In the genomic region with DNA sequence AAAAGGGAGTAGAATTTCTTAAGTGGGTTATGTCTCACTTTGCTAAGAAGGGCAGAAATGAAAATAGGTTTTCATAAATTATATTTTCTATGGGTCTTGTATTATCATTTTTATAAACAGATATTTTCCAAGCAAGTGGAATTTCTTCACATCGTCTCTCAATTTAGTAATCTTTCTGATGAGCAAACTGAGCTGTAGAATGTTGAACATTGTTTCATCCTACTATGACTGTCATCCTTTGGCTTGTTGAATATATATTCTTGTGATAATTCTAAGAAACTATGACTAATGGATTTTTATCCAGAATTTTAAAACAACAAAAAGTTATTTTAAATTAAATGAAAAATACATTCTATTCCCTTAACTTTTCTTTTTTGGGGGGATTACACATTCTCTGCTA, we compare ENCODE assay signal across 19 cellular contexts.
A peak's percentile ranks its signal among the peaks of the same experiment; 100 is the strongest.
DNase-seq lines count a peak whose midpoint lies in the region; ATAC-seq and TF ChIP-seq lines count a peak whose summit lies in the region.
"Had no signal": no experiment of that assay in that cellular context is flagged by ENCODE, and none has a peak within 500 bp of the region (broad histone marks: within the 10 kb centered on the region; RNA-seq: fewer than 3 reads in every experiment).

No MANE protein-coding gene starts in this region.

- no peak overlapping the region for H3K4me3 ChIP-seq in left ventricle myocardium inferior
- H3K4me3 ChIP-seq: PC-9 had no signal

- peak overlapping the region; percentile 8 for H3K27ac ChIP-seq in left ventricle myocardium inferior (replicated peaks)
- H3K27ac ChIP-seq: HL-60, PC-9, RWPE1 had no signal

- H3K9me3 ChIP-seq in left ventricle myocardium inferior (replicated peaks), result no peaks in the 10 kb centered on the region

- TF ChIP-seq CTCF in left ventricle myocardium inferior (IDR thresholded peaks at IDR 0.05; ENCODE audit: borderline replicate concordance) (no peak), omental fat pad (IDR thresholded peaks at IDR 0.05) (no peak)

- H3K4me1 ChIP-seq in left ventricle myocardium inferior, result peaks cover 31% of the 10 kb centered on the region

- DNase-seq in left ventricle myocardium inferior (no peak), Right ventricle myocardium inferior (ENCODE audit: missing footprints) (no peak), fibroblast of peridontal ligament (ENCODE audit: extremely low read depth) (peak; percentile 19), omental fat pad (ENCODE audit: low spot score) (no peak), T-helper 2 cell (no peak), NOMO-1 treated with DMSO at 0.1 percent for 48 hours (lab: John Stamatoyannopoulos, UW; ENCODE audit: unreplicated experiment) (no peak), DMS153 treated with DMSO at 0.1 percent for 48 hours (lab: John Stamatoyannopoulos, UW; ENCODE audit: unreplicated experiment) (no peak)
- DNase-seq: 8988T, H7, IMR-90, Karpas-422, NCI-H1436, NCI-H1930, NCI-H2171, NCI-H526, PC-9 had no signal

- H3K36me3 ChIP-seq in left ventricle myocardium inferior, result no peaks in the 10 kb centered on the region

- ATAC-seq in Right ventricle myocardium inferior, result no peak
- ATAC-seq in omental fat pad (ENCODE audit: low FRiP score), result peak; percentile 66
- no peak for ATAC-seq in HG02571 (IDR thresholded peaks at IDR 0.05; ENCODE audit: unreplicated experiment)

- intact Hi-C loops in left ventricle myocardium inferior (cut with micrococcal nuclease), result no loop called here
- intact Hi-C loops in Right ventricle myocardium inferior (cut with DNase I), result loop anchor here (5.0 kb wide), 2 partner anchors 141 to 214 kb away; no protein-coding TSS in a partner anchor

- H3K27me3 ChIP-seq in left ventricle myocardium inferior (ENCODE audit: low read depth), result no peaks in the 10 kb centered on the region
